17 cellular contexts compared by ENCODE assay signal in genomic region chr2:187594801-187595200, GRCh38. TPM values are rescaled to one million over a fixed set of nuclear protein-coding genes. Genes with fewer than 3 reads are reported as not detected.
DNase-seq lines count a peak whose midpoint lies in the region; ATAC-seq, FAIRE-seq and TF ChIP-seq lines count a peak whose summit lies in the region.
"Had no signal": no experiment of that assay in that cellular context is flagged by ENCODE, and none has a peak within 500 bp of the region (broad histone marks: within the 10 kb centered on the region; RNA-seq: fewer than 3 reads in every experiment).

No MANE protein-coding gene starts in this region.

- H3K4me1 ChIP-seq in breast epithelium: no peaks in the 10 kb centered on the region
- H3K4me1 ChIP-seq: Peyer's patch had no signal

- H3K9me3 Mint-ChIP-seq in MCF 10A (ENCODE audit: unreplicated experiment): peaks cover 4% of the 10 kb centered on the region
- H3K9me3 Mint-ChIP-seq: activated CD8-positive, alpha-beta T cell treated with anti-CD3 and anti-CD28 coated beads for 36 hours; activated T-cell treated with anti-CD3 and anti-CD28 coated beads, Interleukin-2, amount 50 U/mL, for 72 hours had no signal

- H3K4me1 Mint-ChIP-seq in MCF 10A (ENCODE audit: insufficient read depth, unreplicated experiment): peaks cover 6% of the 10 kb centered on the region
- H3K4me1 Mint-ChIP-seq: central memory CD8-positive, alpha-beta T cell; stimulated activated effector memory CD8-positive, alpha-beta T cell treated with anti-CD3 and anti-CD28 coated beads, Interleukin-12 subunit alpha, Interleukin-12 subunit beta, amount 100 ng/mL, for 72 hours had no signal

- H3K9me3 ChIP-seq in breast epithelium: no peaks in the 10 kb centered on the region
- H3K9me3 ChIP-seq: Peyer's patch, tibial nerve had no signal

- ATAC-seq in SK-N-SH treated with all-trans-retinoic acid at 6 μM for 48 hours (peak; percentile 34; the same call in 1 of the 3 replicates), HG03045 (IDR thresholded peaks at IDR 0.05; ENCODE audit: unreplicated experiment) (no peak)
- ATAC-seq: activated CD8-positive, alpha-beta T cell treated with anti-CD3 and anti-CD28 coated beads for 36 hours; activated T-cell treated with anti-CD3 and anti-CD28 coated beads, Interleukin-2, amount 50 U/mL, for 72 hours; stimulated activated effector memory CD8-positive, alpha-beta T cell treated with anti-CD3 and anti-CD28 coated beads, Interleukin-12 subunit alpha, Interleukin-12 subunit beta, amount 100 ng/mL, for 72 hours had no signal

- no peaks in the 10 kb centered on the region for H3K36me3 Mint-ChIP-seq in MCF 10A (ENCODE audit: insufficient read depth, unreplicated experiment)
- H3K36me3 Mint-ChIP-seq: stimulated activated effector memory CD8-positive, alpha-beta T cell treated with anti-CD3 and anti-CD28 coated beads, Interleukin-12 subunit alpha, Interleukin-12 subunit beta, amount 100 ng/mL, for 72 hours had no signal

- CTCF ChIA-PET in MCF 10A (lab: Yijun Ruan, JAX): interaction anchor here (0.5 to 3.9 kb wide), 12 partner anchors 13 to 919 kb away, joined by 3 to 38 read pairs (median 4); partner anchors contain the start of gene GULP1

- TF ChIP-seq CTCF in MCF 10A (IDR thresholded peaks at IDR 0.05; ENCODE audit: unreplicated experiment) (peak; percentile 31), breast epithelium (IDR thresholded peaks at IDR 0.05) (no peak)

- no peaks in the 10 kb centered on the region for H3K27me3 Mint-ChIP-seq in MCF 10A (ENCODE audit: insufficient read depth, unreplicated experiment)
- H3K27me3 Mint-ChIP-seq: central memory CD8-positive, alpha-beta T cell had no signal

- no peak overlapping the region for H3K27ac Mint-ChIP-seq in MCF 10A (ENCODE audit: low read depth, unreplicated experiment)
- H3K27ac Mint-ChIP-seq: activated CD8-positive, alpha-beta T cell treated with anti-CD3 and anti-CD28 coated beads for 36 hours; activated T-cell treated with anti-CD3 and anti-CD28 coated beads, Interleukin-2, amount 50 U/mL, for 72 hours; stimulated activated effector memory CD8-positive, alpha-beta T cell treated with anti-CD3 and anti-CD28 coated beads, Interleukin-12 subunit alpha, Interleukin-12 subunit beta, amount 100 ng/mL, for 72 hours had no signal

- BruUV-seq in MCF 10A (replicated peaks; lab: Mats Ljungman, UMichigan): no TSS peak

- no peak overlapping the region for H3K4me3 Mint-ChIP-seq in MCF 10A (ENCODE audit: unreplicated experiment)
- H3K4me3 Mint-ChIP-seq: activated CD8-positive, alpha-beta T cell treated with anti-CD3 and anti-CD28 coated beads for 36 hours; activated T-cell treated with anti-CD3 and anti-CD28 coated beads, Interleukin-2, amount 50 U/mL, for 72 hours; central memory CD8-positive, alpha-beta T cell; stimulated activated effector memory CD8-positive, alpha-beta T cell treated with anti-CD3 and anti-CD28 coated beads, Interleukin-12 subunit alpha, Interleukin-12 subunit beta, amount 100 ng/mL, for 72 hours had no signal

- H3K4me3 ChIP-seq in breast epithelium: no peak overlapping the region
- no peak overlapping the region for H3K4me3 ChIP-seq in H7 (ENCODE audit: insufficient read depth, low read depth, low read length)
- H3K4me3 ChIP-seq: Peyer's patch, tibial nerve had no signal

- in situ Hi-C loops in G401 (cut with HindIII; ENCODE audit: low sequenced_read_pairs): no loop called here

- H3K27me3 ChIP-seq in breast epithelium: no peaks in the 10 kb centered on the region
- no peaks in the 10 kb centered on the region for H3K27me3 ChIP-seq in H7 (ENCODE audit: control insufficient read depth, insufficient read depth, low read length)
- H3K27me3 ChIP-seq: Peyer's patch, tibial nerve had no signal

- peak; percentile 83 for FAIRE-seq in frontal cortex (lab: Jason Lieb, UNC)
- FAIRE-seq: GM12891 had no signal

- no peak for DNase-seq in MCF 10A (ENCODE audit: unreplicated experiment)
- no peak for DNase-seq in breast epithelium (ENCODE audit: low spot score in 2 of 2)
- no peak for DNase-seq in frontal cortex (ENCODE audit: low spot score in 2 of 2)
- no peak for DNase-seq in NCI-H748 treated with DMSO at 0.1 percent for 48 hours (lab: John Stamatoyannopoulos, UW)
- DNase-seq in H7: no peak
- DNase-seq in G401 (ENCODE audit: low spot score): no peak
- DNase-seq: activated CD8-positive, alpha-beta T cell treated with anti-CD3 and anti-CD28 coated beads for 36 hours; activated T-cell treated with anti-CD3 and anti-CD28 coated beads, Interleukin-2, amount 50 U/mL, for 72 hours; NCI-H2029; NCI-H524 treated with DMSO at 0.1 percent for 48 hours; Peyer's patch had no signal

- no peak for TF ChIP-seq POLR2A in breast epithelium (IDR thresholded peaks at IDR 0.05)

- H3K36me3 ChIP-seq in breast epithelium (no peaks in the 10 kb centered on the region), H7 (replicated peaks; ENCODE audit: control insufficient read depth, insufficient read depth, low read length) (no peaks in the 10 kb centered on the region)
- H3K36me3 ChIP-seq: Peyer's patch, tibial nerve had no signal

- POLR2A ChIA-PET in MCF 10A (lab: Yijun Ruan, JAX): no interaction called here

- no peak overlapping the region for H3K27ac ChIP-seq in breast epithelium
- H3K27ac ChIP-seq: Peyer's patch, tibial nerve had no signal

- intact Hi-C loops in MCF 10A (cut with micrococcal nuclease): loop anchor here (1.0 to 5.0 kb wide), 2 partner anchors 248 to 772 kb away; no protein-coding TSS in a partner anchor
- intact Hi-C loops in breast epithelium (cut with DNase I; ENCODE audit: low total_unique reads): no loop called here

TF ChIP-seq in SK-N-SH treated with all-trans-retinoic acid at 6 μM for 48 hours, 23 proteins besides CTCF, POLR2A, EP300 and RAD21:
- TF ChIP-seq RARB (CRISPR knock-in tag; IDR thresholded peaks at IDR 0.05): no peak
- TF ChIP-seq SNAI2 (CRISPR knock-in tag; IDR thresholded peaks at IDR 0.05): no peak
- no peak for TF ChIP-seq CSDC2 (CRISPR knock-in tag; IDR thresholded peaks at IDR 0.05)
- TF ChIP-seq ZNF565 (CRISPR knock-in tag; conservative IDR thresholded peaks at IDR 0.05; ENCODE audit: low read depth): no peak
- TF ChIP-seq ISL1 (CRISPR knock-in tag; IDR thresholded peaks at IDR 0.05): no peak
- no peak for TF ChIP-seq BACH2 (CRISPR knock-in tag; IDR thresholded peaks at IDR 0.05; ENCODE audit: borderline replicate concordance)
- TF ChIP-seq PPARA (CRISPR knock-in tag; IDR thresholded peaks at IDR 0.05; ENCODE audit: borderline replicate concordance): no peak
- no peak for TF ChIP-seq POU6F1 (CRISPR knock-in tag; IDR thresholded peaks at IDR 0.05; ENCODE audit: borderline replicate concordance, low read depth)
- TF ChIP-seq ZFP3 (CRISPR knock-in tag; IDR thresholded peaks at IDR 0.05): no peak
- TF ChIP-seq GLIS3 (CRISPR knock-in tag; IDR thresholded peaks at IDR 0.05): no peak
- no peak for TF ChIP-seq TCF4 (CRISPR knock-in tag; IDR thresholded peaks at IDR 0.05; ENCODE audit: borderline replicate concordance)
- no peak for TF ChIP-seq ARNTL (CRISPR knock-in tag; IDR thresholded peaks at IDR 0.05; ENCODE audit: borderline replicate concordance, low read depth)
- no peak for TF ChIP-seq CSRNP3 (CRISPR knock-in tag; IDR thresholded peaks at IDR 0.05)
- no peak for TF ChIP-seq TOX (CRISPR knock-in tag; IDR thresholded peaks at IDR 0.05; ENCODE audit: borderline replicate concordance)

RNA-seq across cellular contexts. Expression of gene TFPI, which starts 40.6 kb away (rescaled TPM):
- total RNA-seq in MCF 10A (2022) (67.4 and 71.1 TPM in 2 replicates), breast epithelium (100 to 1,000 TPM in 1 of 3 donors, 10 to 100 TPM in 2; 52.4 to 105 (median 90.1) TPM), frontal cortex (27.7 TPM)
- total RNA-seq in H7 (2014; rRNA removed; shearing (Covaris generic)): 17.1 and 17.8 TPM in 2 replicates
- 41.1 and 51.8 TPM in 2 replicates for total RNA-seq in G401 (2014; rRNA removed; shearing (Covaris generic))
- total RNA-seq: activated CD8-positive, alpha-beta T cell treated with anti-CD3 and anti-CD28 coated beads for 36 hours had no signal
